29 cellular contexts compared by ENCODE assay signal in the genomic region with DNA sequence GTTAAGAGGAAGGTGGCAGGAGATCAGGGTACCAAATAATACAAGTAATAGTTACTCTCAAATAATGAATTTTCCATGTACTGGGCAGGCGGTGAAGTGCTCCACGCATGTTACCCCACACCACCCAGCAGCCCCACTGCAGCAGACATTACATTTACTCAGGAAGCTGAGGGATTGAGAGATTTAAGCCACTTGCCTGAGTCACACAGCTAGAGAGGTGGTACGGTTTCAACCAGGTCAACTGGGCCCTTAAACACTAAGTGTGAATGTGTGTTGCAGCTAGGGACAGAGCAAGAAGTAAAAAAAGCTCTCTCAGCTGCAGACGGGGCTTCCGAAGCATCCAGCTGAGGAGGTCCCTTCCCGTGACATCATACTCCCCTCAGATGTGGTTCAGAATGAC.
"Had no signal": no experiment of that assay in that cellular context is flagged by ENCODE, and none has a peak within 500 bp of the region (broad histone marks: within the 10 kb centered on the region; RNA-seq: fewer than 3 reads in every experiment).

No MANE protein-coding gene starts in this region.

- H3K4me1 ChIP-seq: adrenal gland, body of pancreas had no signal

- H3K4me3 ChIP-seq: adrenal gland, body of pancreas, SK-N-MC had no signal

- H3K27me3 Mint-ChIP-seq: activated CD4-positive, alpha-beta T cell treated with anti-CD3 and anti-CD28 coated beads for 36 hours; activated naive CD4-positive, alpha-beta T cell treated with anti-CD3 and anti-CD28 coated beads, Interleukin-2, amount 10 ng/mL, durations not matched to agents 7 days and 5 days; IgD-negative memory B cell had no signal

- DNase-seq: activated CD4-positive, alpha-beta T cell treated with anti-CD3 and anti-CD28 coated beads for 36 hours; activated CD4-positive, alpha-beta T cell treated with anti-CD3 and anti-CD28 coated beads, Interleukin-2, amount 50 U/mL, for 1 hour; activated CD4-positive, CD25-positive, alpha-beta regulatory T cell; activated CD8-positive, alpha-beta memory T cell treated with anti-CD3 and anti-CD28 coated beads, Interleukin-2, amount 50 U/mL, for 4 hours; activated CD8-positive, alpha-beta T cell treated with anti-CD3 and anti-CD28 coated beads for 36 hours; activated gamma-delta T cell treated with Interleukin-2 at 50 U/mL for 16 hours; activated naive CD4-positive, alpha-beta T cell treated with anti-CD3 and anti-CD28 coated beads, Interleukin-2, amount 10 ng/mL, durations not matched to agents 7 days and 5 days; activated naive CD8-positive, alpha-beta T cell treated with anti-CD3 and anti-CD28 coated beads, Interleukin-2, amount 10 ng/mL, durations not matched to agents 7 days and 5 days; activated T-cell treated with anti-CD3 and anti-CD28 coated beads, Interleukin-2, amount 50 U/mL, for 72 hours; adrenal gland; aorta; body of pancreas; KG1; NCI-H1048; NCI-H1930; NCI-H2171; NCI-H2227 treated with DMSO at 0.1 percent for 48 hours; NCI-H446 treated with DMSO at 0.1 percent for 48 hours; NCI-H524 treated with DMSO at 0.1 percent for 48 hours; NCI-H748 treated with DMSO at 0.1 percent for 48 hours; T-cell; T-helper 2 cell; T1000 had no signal

- H3K27ac Mint-ChIP-seq: activated CD4-positive, alpha-beta T cell treated with anti-CD3 and anti-CD28 coated beads for 36 hours; activated CD8-positive, alpha-beta T cell treated with anti-CD3 and anti-CD28 coated beads for 36 hours; activated naive CD4-positive, alpha-beta T cell treated with anti-CD3 and anti-CD28 coated beads, Interleukin-2, amount 10 ng/mL, durations not matched to agents 7 days and 5 days; activated naive CD8-positive, alpha-beta T cell treated with anti-CD3 and anti-CD28 coated beads, Interleukin-2, amount 10 ng/mL, durations not matched to agents 7 days and 5 days; activated T-cell treated with anti-CD3 and anti-CD28 coated beads, Interleukin-2, amount 50 U/mL, for 72 hours; activated T-helper 2 cell treated with anti-CD3 and anti-CD28 coated beads, Interferon-gamma antibody, Interleukin-2, Interleukin-4, amounts not matched to agents 10 μg/mL and 5 μg/mL and 100 μg/mL, durations not matched to agents 14 hours and 24 hours and 36 hours; IgD-negative memory B cell; T-cell had no signal

- ATAC-seq: activated CD4-positive, alpha-beta T cell treated with anti-CD3 and anti-CD28 coated beads for 36 hours; activated CD8-positive, alpha-beta T cell treated with anti-CD3 and anti-CD28 coated beads for 36 hours; activated T-cell treated with anti-CD3 and anti-CD28 coated beads, Interleukin-2, amount 50 U/mL, for 72 hours; body of pancreas; Right ventricle myocardium inferior; T-cell had no signal

- H3K36me3 ChIP-seq: adrenal gland had no signal

- FAIRE-seq: bronchial epithelial cell, TTC549 had no signal

- H3K9me3 Mint-ChIP-seq: activated CD8-positive, alpha-beta T cell treated with anti-CD3 and anti-CD28 coated beads for 36 hours; activated naive CD4-positive, alpha-beta T cell treated with anti-CD3 and anti-CD28 coated beads, Interleukin-2, amount 10 ng/mL, durations not matched to agents 7 days and 5 days; activated naive CD8-positive, alpha-beta T cell treated with anti-CD3 and anti-CD28 coated beads, Interleukin-2, amount 10 ng/mL, durations not matched to agents 7 days and 5 days; activated T-cell treated with anti-CD3 and anti-CD28 coated beads, Interleukin-2, amount 50 U/mL, for 72 hours; activated T-helper 2 cell treated with anti-CD3 and anti-CD28 coated beads, Interferon-gamma antibody, Interleukin-2, Interleukin-4, amounts not matched to agents 10 μg/mL and 5 μg/mL and 100 μg/mL, durations not matched to agents 14 hours and 24 hours and 36 hours; IgD-negative memory B cell; T-cell had no signal

- H3K36me3 Mint-ChIP-seq: activated naive CD4-positive, alpha-beta T cell treated with anti-CD3 and anti-CD28 coated beads, Interleukin-2, amount 10 ng/mL, durations not matched to agents 7 days and 5 days; activated naive CD8-positive, alpha-beta T cell treated with anti-CD3 and anti-CD28 coated beads, Interleukin-2, amount 10 ng/mL, durations not matched to agents 7 days and 5 days; T-cell had no signal

- H3K4me3 Mint-ChIP-seq: activated CD4-positive, alpha-beta T cell treated with anti-CD3 and anti-CD28 coated beads for 36 hours; activated CD8-positive, alpha-beta T cell treated with anti-CD3 and anti-CD28 coated beads for 36 hours; activated naive CD4-positive, alpha-beta T cell treated with anti-CD3 and anti-CD28 coated beads, Interleukin-2, amount 10 ng/mL, durations not matched to agents 7 days and 5 days; activated naive CD8-positive, alpha-beta T cell treated with anti-CD3 and anti-CD28 coated beads, Interleukin-2, amount 10 ng/mL, durations not matched to agents 7 days and 5 days; activated T-cell treated with anti-CD3 and anti-CD28 coated beads, Interleukin-2, amount 50 U/mL, for 72 hours; IgD-negative memory B cell; T-cell had no signal

- H3K9me3 ChIP-seq: adrenal gland, body of pancreas had no signal

- H3K27ac ChIP-seq: adrenal gland, body of pancreas, SK-N-MC had no signal

- H3K27me3 ChIP-seq: adrenal gland, body of pancreas had no signal

- H3K4me1 Mint-ChIP-seq: activated CD4-positive, alpha-beta T cell treated with anti-CD3 and anti-CD28 coated beads for 36 hours; activated naive CD4-positive, alpha-beta T cell treated with anti-CD3 and anti-CD28 coated beads, Interleukin-2, amount 10 ng/mL, durations not matched to agents 7 days and 5 days; activated naive CD8-positive, alpha-beta T cell treated with anti-CD3 and anti-CD28 coated beads, Interleukin-2, amount 10 ng/mL, durations not matched to agents 7 days and 5 days; T-cell had no signal
